ENCODE assay signal across 33 cellular contexts in the genomic region with DNA sequence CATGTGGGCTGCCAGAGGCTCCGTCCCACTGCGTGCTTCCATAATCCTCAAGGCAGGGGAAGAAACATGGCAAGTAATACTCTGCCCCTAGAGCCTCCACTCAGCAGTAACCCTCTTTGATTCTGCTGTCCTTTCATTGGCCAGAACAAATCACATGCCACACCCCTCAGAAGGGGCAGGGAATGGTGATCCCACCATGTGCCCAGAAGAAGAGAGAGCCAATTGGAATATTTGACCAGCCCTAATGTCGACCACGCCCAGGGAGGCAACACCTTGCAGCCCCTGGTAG.
"Had no signal": no experiment of that assay in that cellular context is flagged by ENCODE, and none has a peak within 500 bp of the region (broad histone marks: within the 10 kb centered on the region; RNA-seq: fewer than 3 reads in every experiment).

No MANE protein-coding gene starts in this region.

- H3K27ac ChIP-seq: body of pancreas, foreskin keratinocyte, VCaP had no signal

- H3K27me3 ChIP-seq: adrenal gland, body of pancreas, esophagus muscularis mucosa, gastrocnemius medialis, heart right ventricle had no signal

- H3K4me1 Mint-ChIP-seq: activated CD4-positive, alpha-beta memory T cell treated with anti-CD3 and anti-CD28 coated beads, Interleukin-2, amount 10 ng/mL, durations not matched to agents 7 days and 5 days; activated CD4-positive, alpha-beta T cell treated with anti-CD3 and anti-CD28 coated beads, Interleukin-2, amount 10 ng/mL, durations not matched to agents 7 days and 5 days; activated naive CD4-positive, alpha-beta T cell treated with anti-CD3 and anti-CD28 coated beads, Interleukin-2, amount 10 ng/mL, durations not matched to agents 7 days and 5 days; activated naive CD8-positive, alpha-beta T cell treated with anti-CD3 and anti-CD28 coated beads, Interleukin-2, amount 50 U/mL, for 24 hours had no signal

- H3K4me3 ChIP-seq: adrenal gland, body of pancreas, esophagus muscularis mucosa, gastrocnemius medialis, heart right ventricle had no signal

- ATAC-seq: activated naive CD8-positive, alpha-beta T cell treated with anti-CD3 and anti-CD28 coated beads, Interleukin-2, amount 50 U/mL, for 24 hours; body of pancreas; effector memory CD8-positive, alpha-beta T cell; foreskin keratinocyte; gastrocnemius medialis; WTC11 had no signal

- H3K9me3 ChIP-seq: adrenal gland, body of pancreas, esophagus muscularis mucosa, gastrocnemius medialis, heart right ventricle had no signal

- H3K4me1 ChIP-seq: foreskin keratinocyte, gastrocnemius medialis had no signal

- H3K36me3 ChIP-seq: adrenal gland, esophagus muscularis mucosa, gastrocnemius medialis, heart right ventricle had no signal

- DNase-seq: activated CD4-positive, alpha-beta memory T cell treated with anti-CD3 and anti-CD28 coated beads, Interleukin-2, amount 10 ng/mL, durations not matched to agents 7 days and 5 days; activated CD4-positive, alpha-beta T cell treated with anti-CD3 and anti-CD28 coated beads for 1 hour; activated CD4-positive, alpha-beta T cell treated with anti-CD3 and anti-CD28 coated beads for 4 hours; activated CD4-positive, alpha-beta T cell treated with anti-CD3 and anti-CD28 coated beads, Interleukin-2, amount 10 ng/mL, durations not matched to agents 7 days and 5 days; activated CD4-positive, alpha-beta T cell treated with anti-CD3 and anti-CD28 coated beads, Interleukin-2, amount 50 U/mL, for 4 hours; activated CD8-positive, alpha-beta memory T cell treated with anti-CD3 and anti-CD28 coated beads, Interleukin-2, amount 50 U/mL, for 48 hours; activated gamma-delta T cell; activated naive CD4-positive, alpha-beta T cell; activated naive CD4-positive, alpha-beta T cell treated with anti-CD3 and anti-CD28 coated beads, Interleukin-2, amount 10 ng/mL, durations not matched to agents 7 days and 5 days; activated naive CD8-positive, alpha-beta T cell treated with anti-CD3 and anti-CD28 coated beads, Interleukin-2, amount 50 U/mL, for 24 hours; activated T-cell treated with anti-CD3 and anti-CD28 coated beads for 4 hours; activated T-cell treated with anti-CD3 and anti-CD28 coated beads, Interleukin-2, amount 50 U/mL, for 24 hours; activated T-cell treated with anti-CD3 and anti-CD28 coated beads, Interleukin-2, amount 50 U/mL, for 72 hours; amygdala; aorta; body of pancreas; caudate nucleus; cortex of kidney; dermis blood vessel endothelial cell; effector CD4-positive, alpha-beta T cell; effector memory CD8-positive, alpha-beta T cell; erythroblast; foreskin keratinocyte; gastrocnemius medialis; glutamatergic neuron; heart right ventricle; T-helper 9 cell had no signal

- H3K27ac Mint-ChIP-seq: activated CD4-positive, alpha-beta memory T cell treated with anti-CD3 and anti-CD28 coated beads, Interleukin-2, amount 10 ng/mL, durations not matched to agents 7 days and 5 days; activated CD4-positive, alpha-beta T cell treated with anti-CD3 and anti-CD28 coated beads, Interleukin-2, amount 10 ng/mL, durations not matched to agents 7 days and 5 days; activated naive CD4-positive, alpha-beta T cell treated with anti-CD3 and anti-CD28 coated beads, Interleukin-2, amount 10 ng/mL, durations not matched to agents 7 days and 5 days; activated naive CD8-positive, alpha-beta T cell treated with anti-CD3 and anti-CD28 coated beads, Interleukin-2, amount 50 U/mL, for 24 hours; activated T-cell treated with anti-CD3 and anti-CD28 coated beads, Interleukin-2, amount 50 U/mL, for 24 hours; activated T-cell treated with anti-CD3 and anti-CD28 coated beads, Interleukin-2, amount 50 U/mL, for 72 hours; T-helper 1 cell treated with Interleukin-12 subunit alpha and Interleukin-12 subunit beta and Interleukin-4 antibody, amounts not matched to agents 30 μg/mL and 1 μg/mL, for 36 hours; WTC11 had no signal

- H3K36me3 Mint-ChIP-seq: activated naive CD4-positive, alpha-beta T cell treated with anti-CD3 and anti-CD28 coated beads, Interleukin-2, amount 10 ng/mL, durations not matched to agents 7 days and 5 days; activated naive CD4-positive, alpha-beta T cell treated with anti-CD3 and anti-CD28 coated beads, Interleukin-2, amount 50 U/mL, for 72 hours; WTC11 had no signal

- H3K4me3 Mint-ChIP-seq: activated CD4-positive, alpha-beta memory T cell treated with anti-CD3 and anti-CD28 coated beads, Interleukin-2, amount 10 ng/mL, durations not matched to agents 7 days and 5 days; activated CD4-positive, alpha-beta T cell treated with anti-CD3 and anti-CD28 coated beads, Interleukin-2, amount 10 ng/mL, durations not matched to agents 7 days and 5 days; activated naive CD4-positive, alpha-beta T cell treated with anti-CD3 and anti-CD28 coated beads, Interleukin-2, amount 10 ng/mL, durations not matched to agents 7 days and 5 days; activated naive CD8-positive, alpha-beta T cell treated with anti-CD3 and anti-CD28 coated beads, Interleukin-2, amount 50 U/mL, for 24 hours; activated T-cell treated with anti-CD3 and anti-CD28 coated beads, Interleukin-2, amount 50 U/mL, for 24 hours; activated T-cell treated with anti-CD3 and anti-CD28 coated beads, Interleukin-2, amount 50 U/mL, for 72 hours; effector memory CD8-positive, alpha-beta T cell; T-helper 1 cell treated with Interleukin-12 subunit alpha and Interleukin-12 subunit beta and Interleukin-4 antibody, amounts not matched to agents 30 μg/mL and 1 μg/mL, for 36 hours; WTC11 had no signal

- H3K9me3 Mint-ChIP-seq: activated CD4-positive, alpha-beta memory T cell treated with anti-CD3 and anti-CD28 coated beads, Interleukin-2, amount 10 ng/mL, durations not matched to agents 7 days and 5 days; activated CD4-positive, alpha-beta T cell treated with anti-CD3 and anti-CD28 coated beads, Interleukin-2, amount 10 ng/mL, durations not matched to agents 7 days and 5 days; activated naive CD4-positive, alpha-beta T cell treated with anti-CD3 and anti-CD28 coated beads, Interleukin-2, amount 10 ng/mL, durations not matched to agents 7 days and 5 days; activated naive CD4-positive, alpha-beta T cell treated with anti-CD3 and anti-CD28 coated beads, Interleukin-2, amount 50 U/mL, for 72 hours; activated naive CD8-positive, alpha-beta T cell treated with anti-CD3 and anti-CD28 coated beads, Interleukin-2, amount 50 U/mL, for 24 hours; activated T-cell treated with anti-CD3 and anti-CD28 coated beads, Interleukin-2, amount 50 U/mL, for 24 hours; activated T-cell treated with anti-CD3 and anti-CD28 coated beads, Interleukin-2, amount 50 U/mL, for 72 hours; effector memory CD8-positive, alpha-beta T cell; T-helper 1 cell treated with Interleukin-12 subunit alpha and Interleukin-12 subunit beta and Interleukin-4 antibody, amounts not matched to agents 30 μg/mL and 1 μg/mL, for 36 hours had no signal

- H3K27me3 Mint-ChIP-seq: activated CD4-positive, alpha-beta memory T cell treated with anti-CD3 and anti-CD28 coated beads, Interleukin-2, amount 10 ng/mL, durations not matched to agents 7 days and 5 days; activated CD4-positive, alpha-beta T cell treated with anti-CD3 and anti-CD28 coated beads, Interleukin-2, amount 10 ng/mL, durations not matched to agents 7 days and 5 days; activated naive CD8-positive, alpha-beta T cell treated with anti-CD3 and anti-CD28 coated beads, Interleukin-2, amount 50 U/mL, for 24 hours; activated T-cell treated with anti-CD3 and anti-CD28 coated beads, Interleukin-2, amount 50 U/mL, for 24 hours had no signal
